In genomic region chr3:150544040-150544439, GRCh38 we compare ENCODE assay signal across 9 cellular contexts. TPM values are rescaled to one million over a fixed set of nuclear protein-coding genes. Genes with fewer than 3 reads are reported as not detected.
A peak's percentile ranks its signal among the peaks of the same experiment; 100 is the strongest.
DNase-seq lines count a peak whose midpoint lies in the region; ATAC-seq and TF ChIP-seq lines count a peak whose summit lies in the region.
"Had no signal": no experiment of that assay in that cellular context is flagged by ENCODE, and none has a peak within 500 bp of the region (broad histone marks: within the 10 kb centered on the region; RNA-seq: fewer than 3 reads in every experiment).

No MANE protein-coding gene starts in this region.

- peaks cover 25% of the 10 kb centered on the region for H3K4me1 Mint-ChIP-seq in endothelial cell (ENCODE audit: unreplicated experiment)

- no peak for ATAC-seq in esophagus mucosa

- peaks cover 0 to 44% (median 32%) of the 10 kb centered on the region in 4 donors for H3K4me1 ChIP-seq in sigmoid colon
- peaks cover 10% of the 10 kb centered on the region for H3K4me1 ChIP-seq in effector memory CD4-positive, alpha-beta T cell (ENCODE audit: control insufficient read depth, insufficient read depth, low read length, poor library complexity, severe bottlenecking)

- H3K4me3 ChIP-seq in GM06990 (replicated peaks; ENCODE audit: low read depth, low read length): peak overlapping the region; percentile 38
- H3K4me3 ChIP-seq in sigmoid colon: no peak overlapping the region
- no peak overlapping the region for H3K4me3 ChIP-seq in effector memory CD4-positive, alpha-beta T cell (ENCODE audit: insufficient read depth, low read depth, low read length, poor library complexity, severe bottlenecking)

- intact Hi-C loops in sigmoid colon (cut with DNase I): no loop called here

- peak overlapping the region; percentile 96 to 99 (median 98) for H3K27ac ChIP-seq in sigmoid colon
- no peak overlapping the region for H3K27ac ChIP-seq in effector memory CD4-positive, alpha-beta T cell (ENCODE audit: insufficient read depth, low read length, poor library complexity, severe bottlenecking)

- no peak for TF ChIP-seq EP300 in sigmoid colon (IDR thresholded peaks at IDR 0.05)

- H3K27ac Mint-ChIP-seq in endothelial cell (ENCODE audit: unreplicated experiment): no peak overlapping the region

- H3K9me3 ChIP-seq in sigmoid colon: no peaks in the 10 kb centered on the region
- H3K9me3 ChIP-seq in effector memory CD4-positive, alpha-beta T cell (ENCODE audit: control insufficient read depth, low read length): no peaks in the 10 kb centered on the region

- TF ChIP-seq POLR2A in sigmoid colon (IDR thresholded peaks at IDR 0.05): no peak

- DNase-seq in GM06990 (ENCODE audit: extremely low read depth, insufficient read length) (no peak), RPMI7951 (ENCODE audit: low read depth) (peak; percentile 63), endothelial cell (ENCODE audit: low spot score) (no peak), sigmoid colon (no peak), NCI-H748 (lab: John Stamatoyannopoulos, UW; ENCODE audit: unreplicated experiment) (no peak), HUDEP-2 (lab: John Stamatoyannopoulos, UW; ENCODE audit: unreplicated experiment in 76 of 76) (no peak)
- no peak for DNase-seq in effector memory CD4-positive, alpha-beta T cell
- DNase-seq: NCI-H82 had no signal

- no peaks in the 10 kb centered on the region for H3K9me3 Mint-ChIP-seq in endothelial cell (ENCODE audit: unreplicated experiment)

- H3K4me3 Mint-ChIP-seq in endothelial cell (ENCODE audit: unreplicated experiment): peak overlapping the region; percentile 70

- H3K36me3 Mint-ChIP-seq in endothelial cell (ENCODE audit: low read depth, unreplicated experiment): peaks cover 6% of the 10 kb centered on the region

- TF ChIP-seq CTCF in GM06990 (IDR thresholded peaks at IDR 0.05; ENCODE audit: insufficient read depth, low read length, poor library complexity, severe bottlenecking): no peak
- TF ChIP-seq CTCF in endothelial cell (IDR thresholded peaks at IDR 0.05; ENCODE audit: unreplicated experiment): no peak
- TF ChIP-seq CTCF in sigmoid colon (IDR thresholded peaks at IDR 0.05): no peak

- no peaks in the 10 kb centered on the region for H3K27me3 ChIP-seq in GM06990 (replicated peaks; ENCODE audit: control insufficient read depth, insufficient read depth, low read length)
- no peaks in the 10 kb centered on the region for H3K27me3 ChIP-seq in sigmoid colon
- H3K27me3 ChIP-seq in effector memory CD4-positive, alpha-beta T cell (replicated peaks; ENCODE audit: control insufficient read depth, insufficient read depth, low read length, poor library complexity, severe bottlenecking): no peaks in the 10 kb centered on the region

- H3K36me3 ChIP-seq in GM06990 (ENCODE audit: control insufficient read depth, insufficient read depth, low read length) (no peaks in the 10 kb centered on the region; the same call in 1 of the 2 replicates), sigmoid colon (peaks cover 0 to 29% (median 0%) of the 10 kb centered on the region in 4 donors)
- peaks cover 16% of the 10 kb centered on the region for H3K36me3 ChIP-seq in effector memory CD4-positive, alpha-beta T cell (ENCODE audit: control insufficient read depth, insufficient read depth, low read length)

- peaks cover 9% of the 10 kb centered on the region for H3K27me3 Mint-ChIP-seq in endothelial cell (ENCODE audit: unreplicated experiment)

RNA-seq across cellular contexts. Expression of gene SERP1, which starts 2.3 kb away (rescaled TPM):
- 178 and 187 TPM in 2 replicates for total RNA-seq in RPMI7951 (2014; rRNA removed; shearing (Covaris generic))
- total RNA-seq in endothelial cell (ENCODE audit: unreplicated experiment): 89.9 TPM
- 100 to 1,000 TPM; 140 to 197 (median 185) TPM for total RNA-seq in sigmoid colon
- polyA plus RNA-seq in sigmoid colon: 100 to 1,000 TPM in 2 of 3 donors, 10 to 100 TPM in 1; 92.0 to 126 (median 105) TPM
- total RNA-seq in esophagus mucosa: 55.5 TPM

RNA-seq across cellular contexts. Expression of gene EIF2A, which starts 2.5 kb away (rescaled TPM):
- 336 and 604 TPM in 2 replicates for total RNA-seq in RPMI7951 (2014; rRNA removed; shearing (Covaris generic))
- total RNA-seq in endothelial cell (ENCODE audit: unreplicated experiment): 68.8 TPM
- total RNA-seq in sigmoid colon: 100 to 1,000 TPM; 147 to 228 (median 160) TPM
- 10 to 100 TPM; 49.3 to 79.8 (median 77.5) TPM for polyA plus RNA-seq in sigmoid colon
- 69.0 TPM for total RNA-seq in esophagus mucosa

RNA-seq across cellular contexts. Expression of gene SELENOT, which starts 59.1 kb away (rescaled TPM):
- 129 and 152 TPM in 2 replicates for total RNA-seq in RPMI7951 (2014; rRNA removed; shearing (Covaris generic))
- total RNA-seq in endothelial cell (ENCODE audit: unreplicated experiment) (73.6 TPM), sigmoid colon (100 to 1,000 TPM in 2 of 4 donors, 10 to 100 TPM in 2; 80.4 to 126 (median 110) TPM), esophagus mucosa (68.7 TPM)
- polyA plus RNA-seq in sigmoid colon: 10 to 100 TPM; 52.9 to 73.6 (median 57.1) TPM
